In genomic region chrX:71542825-71543224, GRCh38 we compare ENCODE assay signal across 14 cellular contexts. TPM values are rescaled to one million over a fixed set of nuclear protein-coding genes. Genes with fewer than 3 reads are reported as not detected.
DNase-seq lines count a peak whose midpoint lies in the region; ATAC-seq and TF ChIP-seq lines count a peak whose summit lies in the region.
"Had no signal": no experiment of that assay in that cellular context is flagged by ENCODE, and none has a peak within 500 bp of the region (broad histone marks: within the 10 kb centered on the region; RNA-seq: fewer than 3 reads in every experiment).

No MANE protein-coding gene starts in this region.

- H3K27me3 Mint-ChIP-seq in Calu3 (ENCODE audit: unreplicated experiment) = no peaks in the 10 kb centered on the region
- no peaks in the 10 kb centered on the region for H3K27me3 Mint-ChIP-seq in activated naive CD8-positive, alpha-beta T cell treated with anti-CD3 and anti-CD28 coated beads, Interleukin-2, amount 50 U/mL, for 24 hours
- no peaks in the 10 kb centered on the region for H3K27me3 Mint-ChIP-seq in naive thymus-derived CD8-positive, alpha-beta T cell

- CTCF ChIA-PET in Calu3 (lab: Charles Lee) = interaction anchor here (1.1 to 3.2 kb wide), 2 partner anchors 9 to 11 kb away, joined by 3 to 13 read pairs; no protein-coding TSS in a partner anchor

- no peak for TF ChIP-seq CTCF in Calu3 (IDR thresholded peaks at IDR 0.05; ENCODE audit: unreplicated experiment)

- DNase-seq in Calu3 (no peak), HS-5 (ENCODE audit: low read depth) (peak; percentile 5)
- DNase-seq in activated naive CD8-positive, alpha-beta T cell treated with anti-CD3 and anti-CD28 coated beads, Interleukin-2, amount 50 U/mL, for 24 hours = no peak
- no peak for DNase-seq in naive thymus-derived CD8-positive, alpha-beta T cell
- DNase-seq: dorsolateral prefrontal cortex; KBM-7; NCI-H2171 treated with DMSO at 0.1 percent for 48 hours; occipital lobe; RPMI8226; stimulated activated CD4-positive, alpha-beta T cell treated with anti-CD3 and anti-CD28 coated beads, Interleukin-1b, Interleukin-23, amount 100 ng/mL, for 48 hours had no signal

- no peaks in the 10 kb centered on the region for H3K9me3 Mint-ChIP-seq in Calu3 (ENCODE audit: low read depth, unreplicated experiment)
- H3K9me3 Mint-ChIP-seq in activated naive CD8-positive, alpha-beta T cell treated with anti-CD3 and anti-CD28 coated beads, Interleukin-2, amount 50 U/mL, for 24 hours = no peaks in the 10 kb centered on the region
- H3K9me3 Mint-ChIP-seq in naive thymus-derived CD8-positive, alpha-beta T cell = no peaks in the 10 kb centered on the region

- intact Hi-C loops in Calu3 (cut with micrococcal nuclease; ENCODE audit: unreplicated experiment) = no loop called here

- POLR2A ChIA-PET in naive thymus-derived CD8-positive, alpha-beta T cell (lab: Charles Lee) = interaction anchor here (0.6 to 5.4 kb wide), 3 partner anchors 9 to 99 kb away, joined by 3 to 47 read pairs (median 3); partner anchors contain the start of gene OGT

- no peak for ATAC-seq in activated naive CD8-positive, alpha-beta T cell treated with anti-CD3 and anti-CD28 coated beads, Interleukin-2, amount 50 U/mL, for 24 hours
- no peak for ATAC-seq in naive thymus-derived CD8-positive, alpha-beta T cell
- ATAC-seq in HG02798 (IDR thresholded peaks at IDR 0.05; ENCODE audit: poor library complexity, unreplicated experiment) = no peak
- no peak for ATAC-seq in GM19351 (IDR thresholded peaks at IDR 0.05; ENCODE audit: unreplicated experiment)
- ATAC-seq in GM21381 (IDR thresholded peaks at IDR 0.05; ENCODE audit: unreplicated experiment) = no peak
- ATAC-seq: left lobe of liver had no signal

- peaks cover 32% of the 10 kb centered on the region for H3K4me1 Mint-ChIP-seq in Calu3 (ENCODE audit: low read depth, unreplicated experiment)
- peaks cover 72% of the 10 kb centered on the region for H3K4me1 Mint-ChIP-seq in activated naive CD8-positive, alpha-beta T cell treated with anti-CD3 and anti-CD28 coated beads, Interleukin-2, amount 50 U/mL, for 24 hours
- peaks cover 21 to 75% (median 57%) of the 10 kb centered on the region in 4 donors for H3K4me1 Mint-ChIP-seq in naive thymus-derived CD8-positive, alpha-beta T cell

- no TSS peak for BruUV-seq in Calu3 (replicated peaks; lab: Mats Ljungman, UMichigan)

- H3K36me3 Mint-ChIP-seq in Calu3 (ENCODE audit: insufficient read depth, unreplicated experiment) = peaks cover 54% of the 10 kb centered on the region
- peaks cover 75% of the 10 kb centered on the region for H3K36me3 Mint-ChIP-seq in activated naive CD8-positive, alpha-beta T cell treated with anti-CD3 and anti-CD28 coated beads, Interleukin-2, amount 50 U/mL, for 24 hours (ENCODE audit: low read depth)
- peaks cover 0 to 88% (median 14%) of the 10 kb centered on the region in 3 donors for H3K36me3 Mint-ChIP-seq in naive thymus-derived CD8-positive, alpha-beta T cell

- H3K4me3 Mint-ChIP-seq in Calu3 (ENCODE audit: low read depth, unreplicated experiment) = peak overlapping the region; percentile 46
- H3K4me3 Mint-ChIP-seq in activated naive CD8-positive, alpha-beta T cell treated with anti-CD3 and anti-CD28 coated beads, Interleukin-2, amount 50 U/mL, for 24 hours = peak overlapping the region; percentile 97
- peak overlapping the region in 9 of 10 donors; percentile 16 to 99 (median 75) for H3K4me3 Mint-ChIP-seq in naive thymus-derived CD8-positive, alpha-beta T cell

- H3K27ac Mint-ChIP-seq in Calu3 (ENCODE audit: unreplicated experiment) = no peak overlapping the region
- H3K27ac Mint-ChIP-seq in activated naive CD8-positive, alpha-beta T cell treated with anti-CD3 and anti-CD28 coated beads, Interleukin-2, amount 50 U/mL, for 24 hours = peak overlapping the region; percentile 99
- H3K27ac Mint-ChIP-seq in naive thymus-derived CD8-positive, alpha-beta T cell = peak overlapping the region in 7 of 10 donors; percentile 2 to 73 (median 29)

RNA-seq across cellular contexts. Expression of gene OGT, which starts 9.9 kb away (rescaled TPM):
- total RNA-seq in Calu3 (2022) = 162 and 191 TPM in 2 replicates
- total RNA-seq in naive thymus-derived CD8-positive, alpha-beta T cell = 100 to 1,000 TPM; 636 to 675 TPM
- polyA plus RNA-seq in naive thymus-derived CD8-positive, alpha-beta T cell = 10 to 100 TPM; 29.7 to 32.7 (median 31.3) TPM

RNA-seq across cellular contexts. Expression of gene GCNA, which starts 35.4 kb away (rescaled TPM):
- 8.1 and 10.2 TPM in 2 replicates for total RNA-seq in Calu3 (2022)
- total RNA-seq in naive thymus-derived CD8-positive, alpha-beta T cell = 10 to 100 TPM; 11.6 to 12.1 TPM
- 1 to 10 TPM in 1 of 3 donors, under 1 TPM in 2; 0.34 to 1.3 (median 0.77) TPM for polyA plus RNA-seq in naive thymus-derived CD8-positive, alpha-beta T cell

Comparison
In these comparisons a context has a peak if more than half of its experiments do, and no peak if none do; other contexts are left out.
1. H3K4me3 Mint-ChIP-seq: peak in every context shown above with its lines; median percentile 97 in activated naive CD8-positive, alpha-beta T cell treated with anti-CD3 and anti-CD28 coated beads, Interleukin-2, amount 50 U/mL, for 24 hours; 75 in naive thymus-derived CD8-positive, alpha-beta T cell; 46 in Calu3.